ENCODE assay signal across 16 cellular contexts in genomic region chr1:34792424-34792823, GRCh38. TPM values are rescaled to one million over a fixed set of nuclear protein-coding genes. Genes with fewer than 3 reads are reported as not detected.
DNase-seq lines count a peak whose midpoint lies in the region; ATAC-seq and TF ChIP-seq lines count a peak whose summit lies in the region.
"Had no signal": no experiment of that assay in that cellular context is flagged by ENCODE, and none has a peak within 500 bp of the region (broad histone marks: within the 10 kb centered on the region; RNA-seq: fewer than 3 reads in every experiment).

No MANE protein-coding gene starts in this region.

- peaks cover 27% of the 10 kb centered on the region for H3K27me3 Mint-ChIP-seq in stimulated activated naive CD8-positive, alpha-beta T cell treated with anti-CD3 and anti-CD28 coated beads, Interleukin-15, Interleukin-2, amounts not matched to agents 100 ng/mL and 50 ng/mL, for 24 hours
- H3K27me3 Mint-ChIP-seq in endodermal cell (ENCODE audit: insufficient read depth) (peaks cover 33% of the 10 kb centered on the region), nephron progenitor cell (ENCODE audit: low read depth, poor library complexity) (peaks cover 83% of the 10 kb centered on the region)

- H3K4me1 ChIP-seq in endodermal cell (ENCODE audit: control insufficient read depth, insufficient read depth, low read length) = no peaks in the 10 kb centered on the region

- no peak for ATAC-seq in stimulated activated naive CD8-positive, alpha-beta T cell treated with anti-CD3 and anti-CD28 coated beads, Interleukin-15, Interleukin-2, amounts not matched to agents 100 U/mL and 50 U/mL, for 24 hours
- ATAC-seq in HG03139 (IDR thresholded peaks at IDR 0.05; ENCODE audit: unreplicated experiment) = no peak
- ATAC-seq in HG02970 (IDR thresholded peaks at IDR 0.05; ENCODE audit: low FRiP score, unreplicated experiment) = no peak

- peaks cover 3% of the 10 kb centered on the region for H3K4me1 Mint-ChIP-seq in stimulated activated naive CD8-positive, alpha-beta T cell treated with anti-CD3 and anti-CD28 coated beads, Interleukin-15, Interleukin-2, amounts not matched to agents 100 ng/mL and 50 ng/mL, for 24 hours (ENCODE audit: low read depth)
- H3K4me1 Mint-ChIP-seq in endodermal cell (peaks cover 30% of the 10 kb centered on the region), nephron progenitor cell (peaks cover 22% of the 10 kb centered on the region)

- no peaks in the 10 kb centered on the region for H3K36me3 Mint-ChIP-seq in stimulated activated naive CD8-positive, alpha-beta T cell treated with anti-CD3 and anti-CD28 coated beads, Interleukin-15, Interleukin-2, amounts not matched to agents 100 ng/mL and 50 ng/mL, for 24 hours (ENCODE audit: low read depth)
- H3K36me3 Mint-ChIP-seq in endodermal cell (ENCODE audit: low read depth) = peaks cover 5% of the 10 kb centered on the region
- H3K36me3 Mint-ChIP-seq in nephron progenitor cell (ENCODE audit: low read depth) = no peaks in the 10 kb centered on the region

- no peak overlapping the region for H3K4me3 ChIP-seq in endodermal cell (ENCODE audit: low read length)
- H3K4me3 ChIP-seq in foreskin fibroblast (ENCODE audit: low read depth in 1 of 2, low read length in 2 of 2) = no peak overlapping the region
- H3K4me3 ChIP-seq: smooth muscle cell had no signal

- H3K27ac ChIP-seq in endodermal cell (ENCODE audit: low read depth, low read length) = no peak overlapping the region
- H3K27ac ChIP-seq: C4-2B had no signal

- no peaks in the 10 kb centered on the region for H3K9me3 ChIP-seq in endodermal cell (ENCODE audit: control insufficient read depth, low read length)

- TF ChIP-seq CTCF in endodermal cell (conservative IDR thresholded peaks at IDR 0.05) (no peak), nephron progenitor cell (IDR thresholded peaks at IDR 0.05) (no peak), foreskin fibroblast (IDR thresholded peaks at IDR 0.05; ENCODE audit: low read depth, low read length) (no peak)

- H3K27me3 ChIP-seq in endodermal cell (ENCODE audit: control insufficient read depth, insufficient read depth, low read length, poor library complexity, severe bottlenecking) = no peaks in the 10 kb centered on the region

- H3K4me3 Mint-ChIP-seq in stimulated activated naive CD8-positive, alpha-beta T cell treated with anti-CD3 and anti-CD28 coated beads, Interleukin-15, Interleukin-2, amounts not matched to agents 100 ng/mL and 50 ng/mL, for 24 hours = peak overlapping the region; percentile 17
- H3K4me3 Mint-ChIP-seq in endodermal cell (peak overlapping the region; percentile 57), nephron progenitor cell (peak overlapping the region; percentile 58)

- DNase-seq in stimulated activated naive CD8-positive, alpha-beta T cell treated with anti-CD3 and anti-CD28 coated beads, Interleukin-15, Interleukin-2, amounts not matched to agents 100 U/mL and 50 U/mL, for 24 hours = no peak
- DNase-seq in endodermal cell = no peak
- DNase-seq in nephron progenitor cell = no peak
- no peak for DNase-seq in foreskin fibroblast
- DNase-seq in RKO (ENCODE audit: low spot score) = no peak
- DNase-seq: amygdala; effector memory CD4-positive, alpha-beta T cell; GDM1; NCI-H2081 treated with DMSO at 0.1 percent for 48 hours had no signal

- H3K36me3 ChIP-seq in endodermal cell (ENCODE audit: control insufficient read depth, insufficient read depth, low read length) = no peaks in the 10 kb centered on the region

- H3K9me3 Mint-ChIP-seq in stimulated activated naive CD8-positive, alpha-beta T cell treated with anti-CD3 and anti-CD28 coated beads, Interleukin-15, Interleukin-2, amounts not matched to agents 100 ng/mL and 50 ng/mL, for 24 hours = no peaks in the 10 kb centered on the region
- H3K9me3 Mint-ChIP-seq in endodermal cell = no peaks in the 10 kb centered on the region
- no peaks in the 10 kb centered on the region for H3K9me3 Mint-ChIP-seq in nephron progenitor cell

- no peak overlapping the region for H3K27ac Mint-ChIP-seq in stimulated activated naive CD8-positive, alpha-beta T cell treated with anti-CD3 and anti-CD28 coated beads, Interleukin-15, Interleukin-2, amounts not matched to agents 100 ng/mL and 50 ng/mL, for 24 hours
- peak overlapping the region; percentile 45 for H3K27ac Mint-ChIP-seq in endodermal cell
- no peak overlapping the region for H3K27ac Mint-ChIP-seq in nephron progenitor cell

- 76 to 97% methylated on average over 7 to 10 of the region's 10 CpGs for whole genome bisulfite sequencing in endodermal cell (ENCODE audit: insufficient coverage in 1 of 2, insufficient read length in 1 of 2), 2 experiments

- no peak overlapping the region for H3K9ac ChIP-seq in endodermal cell (ENCODE audit: extremely low read depth, low read length, poor library complexity, severe bottlenecking)

RNA-seq across cellular contexts. Expression of gene GJA4, which starts 0.4 kb away (rescaled TPM):
- total RNA-seq in endodermal cell = 1 to 10 TPM; 9.0 TPM
- polyA plus RNA-seq in endodermal cell (2013, experiment 1 of 2) = 7.8 TPM
- 6.7 TPM for polyA plus RNA-seq in endodermal cell (2013, experiment 2 of 2)
- total RNA-seq: activated CD8-positive, alpha-beta memory T cell treated with anti-CD3 and anti-CD28 coated beads for 36 hours; M059J; smooth muscle cell had no signal
- polyA plus RNA-seq: smooth muscle cell had no signal

RNA-seq across cellular contexts. Expression of gene GJB3, which starts 11.4 kb away (rescaled TPM):
- 1 to 10 TPM in 1 of 2 donors, under 1 TPM in 1; 0.38 to 2.9 TPM for total RNA-seq in endodermal cell
- 0.21 TPM for polyA plus RNA-seq in endodermal cell (2013, experiment 1 of 2)
- 0.37 TPM for polyA plus RNA-seq in endodermal cell (2013, experiment 2 of 2)
- total RNA-seq: activated CD8-positive, alpha-beta memory T cell treated with anti-CD3 and anti-CD28 coated beads for 36 hours had no signal

RNA-seq across cellular contexts. Expression of gene GJB4, which starts 32.9 kb away (rescaled TPM):
- total RNA-seq in endodermal cell = under 1 TPM; 0.46 to 0.81 TPM
- polyA plus RNA-seq in endodermal cell (2013, experiment 1 of 2) = 0.07 TPM
- not detected for polyA plus RNA-seq in endodermal cell (2013, experiment 2 of 2)
- total RNA-seq: activated CD8-positive, alpha-beta memory T cell treated with anti-CD3 and anti-CD28 coated beads for 36 hours; M059J had no signal
- polyA plus RNA-seq: smooth muscle cell had no signal

RNA-seq across cellular contexts. Expression of gene GJB5, which starts 37.6 kb away (rescaled TPM):
- total RNA-seq in endodermal cell = under 1 TPM; 0.20 to 0.42 TPM
- polyA plus RNA-seq in endodermal cell (2013, experiment 1 of 2) = not detected
- polyA plus RNA-seq in endodermal cell (2013, experiment 2 of 2) = not detected
- total RNA-seq: activated CD8-positive, alpha-beta memory T cell treated with anti-CD3 and anti-CD28 coated beads for 36 hours; M059J had no signal
